Comparison of ENCODE assay signal across 25 cellular contexts in genomic region chr3:72048873-72049272, GRCh38.
"Had no signal": no experiment of that assay in that cellular context is flagged by ENCODE, and none has a peak within 500 bp of the region (broad histone marks: within the 10 kb centered on the region; RNA-seq: fewer than 3 reads in every experiment).

No MANE protein-coding gene starts in this region.

- H3K36me3 ChIP-seq: colonic mucosa, esophagus muscularis mucosa, gastroesophageal sphincter, heart left ventricle, left lung, lower lobe of right lung had no signal

- H3K36me3 Mint-ChIP-seq: immature natural killer cell, mesothelial cell of epicardium had no signal

- H2AFZ ChIP-seq: hepatocyte had no signal

- H3K4me3 Mint-ChIP-seq: immature natural killer cell, mesothelial cell of epicardium had no signal

- H3K4me3 ChIP-seq: colonic mucosa, dorsolateral prefrontal cortex, esophagus muscularis mucosa, gastroesophageal sphincter, heart left ventricle, hepatocyte, left lung, lower lobe of right lung, mucosa of descending colon had no signal

- H3K4me1 ChIP-seq: colonic mucosa, foreskin keratinocyte, gastroesophageal sphincter had no signal

- H3K79me2 ChIP-seq: hepatocyte had no signal

- H3K4me1 Mint-ChIP-seq: immature natural killer cell had no signal

- H3K4me2 ChIP-seq: hepatocyte had no signal

- FAIRE-seq: endothelial cell of umbilical vein, frontal cortex, kidney had no signal

- H3K27ac ChIP-seq: colonic mucosa, dorsolateral prefrontal cortex, esophagus muscularis mucosa, foreskin keratinocyte, gastroesophageal sphincter, heart left ventricle, hepatocyte, left lung, lower lobe of right lung had no signal

- H3K27me3 ChIP-seq: colonic mucosa, dorsolateral prefrontal cortex, esophagus muscularis mucosa, gastroesophageal sphincter, heart left ventricle, hepatocyte, left lung had no signal

- H3K9me3 Mint-ChIP-seq: immature natural killer cell, mesothelial cell of epicardium had no signal

- H3K9me3 ChIP-seq: colonic mucosa, esophagus muscularis mucosa, gastroesophageal sphincter, heart left ventricle, left lung, lower lobe of right lung, mucosa of descending colon had no signal

- ATAC-seq: foreskin keratinocyte, gastroesophageal sphincter, heart left ventricle, left colon, left lung, left ventricle myocardium superior, lower lobe of right lung, mucosa of descending colon had no signal

- DNase-seq: colonic mucosa; cortex of kidney; dermis blood vessel endothelial cell; dorsolateral prefrontal cortex; effector CD4-positive, alpha-beta T cell; effector memory CD4-positive, alpha-beta T cell; foreskin keratinocyte; heart left ventricle; hypothalamus; immature natural killer cell; islet precursor cell; kidney; kidney glomerular epithelial cell; left colon; left lung; left ventricle myocardium superior; lower lobe of right lung; mesenchymal stem cell; mucosa of descending colon had no signal

- H3K27ac Mint-ChIP-seq: mesothelial cell of epicardium had no signal
